In the genomic region with DNA sequence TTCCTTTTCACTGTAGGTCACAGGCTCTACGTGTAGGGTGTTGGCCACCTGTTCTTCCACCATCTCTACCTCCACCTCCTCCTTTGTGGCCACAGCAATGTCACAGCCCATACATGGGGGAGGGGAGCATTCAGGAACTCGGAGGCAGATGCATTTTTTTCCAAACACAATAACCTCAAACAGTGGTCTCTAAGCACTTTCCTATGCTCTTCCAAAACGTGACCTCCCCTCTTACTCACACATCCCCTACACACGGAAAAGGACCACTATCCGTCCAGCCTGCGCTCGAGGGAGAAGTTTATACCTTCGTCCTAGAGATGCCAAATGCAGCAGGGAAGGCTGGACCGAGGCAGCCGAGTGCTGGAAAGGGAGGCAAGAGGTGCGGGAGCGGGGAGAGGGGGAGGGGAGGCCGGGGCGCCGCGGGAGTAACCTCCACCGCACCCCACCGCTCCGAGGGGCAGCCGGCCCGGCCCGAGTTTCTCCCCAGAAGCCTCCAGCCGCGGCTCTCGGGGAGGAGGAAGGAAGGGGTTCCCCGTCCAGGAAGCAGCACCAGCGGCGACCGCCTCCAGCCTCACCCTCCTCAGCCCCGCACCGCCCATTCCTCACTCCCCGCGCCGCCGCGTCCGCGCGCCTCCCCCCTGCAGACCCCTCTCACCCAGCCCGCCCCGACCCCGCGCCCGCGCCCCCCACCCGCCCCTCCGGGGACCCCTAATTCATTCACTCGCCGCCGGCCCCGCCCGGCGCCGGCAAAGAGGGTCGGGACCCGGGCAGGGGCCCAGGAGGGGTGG, we compare ENCODE assay signal across 8 cellular contexts. TPM values are rescaled to one million over a fixed set of nuclear protein-coding genes. Genes with fewer than 3 reads are reported as not detected.
DNase-seq lines count a peak whose midpoint lies in the region; ATAC-seq and TF ChIP-seq lines count a peak whose summit lies in the region.

No MANE protein-coding gene starts in this region.

- H4K91ac ChIP-seq in trophoblast cell (ENCODE audit: low read depth, low read length) = peak overlapping the region; percentile 57

- peak; percentile 21 for ATAC-seq in GM19043 (IDR thresholded peaks at IDR 0.05; ENCODE audit: low read depth, unreplicated experiment)
- ATAC-seq in HG03442 (IDR thresholded peaks at IDR 0.05; ENCODE audit: unreplicated experiment) = peak; percentile 30
- ATAC-seq in heart left ventricle = peak; percentile 16 to 53 (median 42)
- ATAC-seq in aorta (ENCODE audit: low FRiP score) = peak; percentile 47

- H3K4ac ChIP-seq in trophoblast cell (ENCODE audit: low read depth, low read length) = peak overlapping the region; percentile 78

- 0 to 1% (median 0%) methylated on average over 9 to 55 of the region's 56 CpGs for WGBS in heart left ventricle, 4 donors
- no CpG with 5 or more reads among the region's 56 CpGs for WGBS in trophoblast cell (ENCODE audit: extremely low coverage, insufficient coverage, insufficient read length)
- 0 to 1% methylated on average over 18 to 56 of the region's 56 CpGs for WGBS in aorta, 2 donors

- H3K27ac ChIP-seq in SJSA1 (peak overlapping the region; percentile 81), heart left ventricle (peak overlapping the region; percentile 90 to 98 (median 95)), trophoblast cell (ENCODE audit: low read depth, low read length) (peak overlapping the region; percentile 95), aorta (ENCODE audit: low read depth in 1 of 2, low read length in 2 of 2) (peak overlapping the region; percentile 84 to 95)

- H2AFZ ChIP-seq in trophoblast cell (ENCODE audit: insufficient read depth, low read length, poor library complexity) = peak overlapping the region; percentile 92

- no peaks in the 10 kb centered on the region for H3K27me3 Mint-ChIP-seq in activated naive CD8-positive, alpha-beta T cell

- H3K27me3 ChIP-seq in SJSA1 (replicated peaks) (no peaks in the 10 kb centered on the region), heart left ventricle (no peaks in the 10 kb centered on the region), trophoblast cell (ENCODE audit: insufficient read depth, low read length) (no peaks in the 10 kb centered on the region), aorta (ENCODE audit: control insufficient read depth in 1 of 2, insufficient read depth in 2 of 2, low read length in 1 of 2) (no peaks in the 10 kb centered on the region)

- H3K79me1 ChIP-seq in trophoblast cell (ENCODE audit: low read length) = peaks cover 11% of the 10 kb centered on the region

- H4K8ac ChIP-seq in trophoblast cell (ENCODE audit: low read depth, low read length) = peak overlapping the region; percentile 95

- peak overlapping the region; percentile 91 for H3K4me3 Mint-ChIP-seq in activated naive CD8-positive, alpha-beta T cell

- H3K4me3 ChIP-seq in AG09309 (ENCODE audit: control insufficient read depth, low read depth, low read length) = peak overlapping the region; percentile 92
- peak overlapping the region; percentile 83 for H3K4me3 ChIP-seq in SJSA1
- H3K4me3 ChIP-seq in heart left ventricle = peak overlapping the region; percentile 83 to 97 (median 94)
- H3K4me3 ChIP-seq in trophoblast cell (ENCODE audit: low read depth, low read length) = peak overlapping the region; percentile 98
- H3K4me3 ChIP-seq in aorta (ENCODE audit: low read length in 2 of 2) = peak overlapping the region; percentile 99 to 100

- no peak overlapping the region for H2AK5ac ChIP-seq in trophoblast cell (ENCODE audit: low read length)

- TF ChIP-seq CTCF in AG09309 (IDR thresholded peaks at IDR 0.05; ENCODE audit: control insufficient read depth, insufficient read depth, low read depth, low read length, missing control alignments) (no peak), heart left ventricle (IDR thresholded peaks at IDR 0.05) (no peak)

- peak overlapping the region; percentile 99 for H3K18ac ChIP-seq in trophoblast cell (ENCODE audit: low read length)

- no peak for DNase-seq in AG09309 (ENCODE audit: low read depth)
- peak; percentile 33 to 51 for DNase-seq in SJSA1 (ENCODE audit: low read depth in 1 of 2, low spot score in 2 of 2)
- peak; percentile 54 to 85 (median 70) for DNase-seq in heart left ventricle
- peak in 1 of 2 donors; percentile 43 for DNase-seq in trophoblast cell
- peak; percentile 79 to 88 for DNase-seq in aorta

- TF ChIP-seq POLR2A in heart left ventricle (IDR thresholded peaks at IDR 0.05) = no peak

- H2BK5ac ChIP-seq in trophoblast cell (ENCODE audit: low read depth, low read length, poor library complexity) = peak overlapping the region; percentile 97

- H3K36me3 Mint-ChIP-seq in activated naive CD8-positive, alpha-beta T cell = peaks cover 7% of the 10 kb centered on the region

- H4K12ac ChIP-seq in trophoblast cell (ENCODE audit: low read depth, low read length) = peak overlapping the region; percentile 77

- H3K9me3 ChIP-seq in SJSA1 (replicated peaks) (no peaks in the 10 kb centered on the region), heart left ventricle (no peaks in the 10 kb centered on the region), trophoblast cell (ENCODE audit: insufficient read depth, low read depth, low read length) (no peaks in the 10 kb centered on the region), aorta (ENCODE audit: control insufficient read depth, low read length) (no peaks in the 10 kb centered on the region)

- H3K4me2 ChIP-seq in trophoblast cell (ENCODE audit: low read length) = peak overlapping the region; percentile 62

- H3K36me3 ChIP-seq in SJSA1 = peaks cover 10% of the 10 kb centered on the region
- H3K36me3 ChIP-seq in heart left ventricle = peaks cover 0 to 5% (median 0%) of the 10 kb centered on the region in 9 donors
- H3K36me3 ChIP-seq in trophoblast cell (ENCODE audit: control insufficient read depth in 1 of 2, insufficient read depth in 2 of 2, low read length in 2 of 2) = peaks cover 0 to 4% of the 10 kb centered on the region in 2 experiments
- H3K36me3 ChIP-seq in aorta (ENCODE audit: control insufficient read depth in 1 of 2, insufficient read depth in 2 of 2, low read length in 1 of 2) = no peaks in the 10 kb centered on the region

- H3K4me1 ChIP-seq in SJSA1 (replicated peaks) (peaks cover 7% of the 10 kb centered on the region), heart left ventricle (peaks cover 0 to 30% (median 12%) of the 10 kb centered on the region in 12 donors), trophoblast cell (ENCODE audit: control insufficient read depth in 1 of 2, insufficient read depth in 2 of 2, low read length in 2 of 2) (peaks cover 2 to 9% of the 10 kb centered on the region in 2 experiments), aorta (ENCODE audit: control insufficient read depth in 1 of 2, insufficient read depth in 2 of 2, low read length in 2 of 2) (peaks cover 2 to 3% of the 10 kb centered on the region in 2 donors)

- H2BK120ac ChIP-seq in trophoblast cell (ENCODE audit: insufficient read depth, low read length, poor library complexity) = peak overlapping the region; percentile 92

- H3K23ac ChIP-seq in trophoblast cell (ENCODE audit: low read length) = no peak overlapping the region

- H3K27ac Mint-ChIP-seq in activated naive CD8-positive, alpha-beta T cell = peak overlapping the region; percentile 88

- H2BK12ac ChIP-seq in trophoblast cell (ENCODE audit: low read length) = no peak overlapping the region

- intact Hi-C loops in heart left ventricle (cut with DNase I) (loop anchor here in 7 of 10 donors (2.0 to 10.0 kb wide), 5 partner anchors 53 to 765 kb away; a partner anchor contains a TSS), aorta (cut with DNase I) (loop anchor here (5.0 kb wide), 1 partner anchor 82 kb away; no protein-coding TSS in a partner anchor)

- peak overlapping the region; percentile 93 for H3K9ac ChIP-seq in trophoblast cell (ENCODE audit: low read length)

- peaks cover 4% of the 10 kb centered on the region for H3K9me3 Mint-ChIP-seq in activated naive CD8-positive, alpha-beta T cell (ENCODE audit: low read depth)

- H3K79me2 ChIP-seq in trophoblast cell (ENCODE audit: control insufficient read depth, insufficient read depth, low read length, poor library complexity) = peaks cover 15% of the 10 kb centered on the region

- peak overlapping the region; percentile 94 for H3K14ac ChIP-seq in trophoblast cell (ENCODE audit: low read length)

- peaks cover 55% of the 10 kb centered on the region for H3K4me1 Mint-ChIP-seq in activated naive CD8-positive, alpha-beta T cell (ENCODE audit: low read depth)

RNA-seq across cellular contexts. Expression of a gene that starts 0.6 kb away (rescaled TPM):
- 13.3 and 18.7 TPM in 2 replicates for total RNA-seq in SJSA1 (2014; rRNA removed; shearing (Covaris generic))
- 10 to 100 TPM in 8 of 9 donors, 1 to 10 TPM in 1; 6.3 to 16.0 (median 11.9) TPM for total RNA-seq in heart left ventricle
- 10 to 100 TPM in 1 of 2 donors, 1 to 10 TPM in 1; 3.1 to 16.1 TPM for polyA plus RNA-seq in heart left ventricle
- polyA plus RNA-seq in trophoblast cell (2013) = 41.8 and 42.2 TPM in 2 replicates
- total RNA-seq in aorta = 10 to 100 TPM; 21.8 to 29.7 TPM
- polyA plus RNA-seq in aorta = 1 to 10 TPM; 7.7 to 8.1 TPM

RNA-seq across cellular contexts. Expression of a gene that starts 55.1 kb away (rescaled TPM):
- 33.2 and 45.8 TPM in 2 replicates for total RNA-seq in SJSA1 (2014; rRNA removed; shearing (Covaris generic))
- total RNA-seq in heart left ventricle (10 to 100 TPM; 38.7 to 83.8 (median 52.3) TPM), aorta (10 to 100 TPM; 21.3 to 25.3 TPM)
- polyA plus RNA-seq in heart left ventricle (10 to 100 TPM; 31.4 to 41.0 TPM), aorta (10 to 100 TPM; 35.0 to 41.9 TPM)
- 10.8 and 12.0 TPM in 2 replicates for polyA plus RNA-seq in trophoblast cell (2013)

RNA-seq across cellular contexts. Expression of a gene that starts 55.2 kb away (rescaled TPM):
- total RNA-seq in SJSA1 (2014; rRNA removed; shearing (Covaris generic)) = 0.88 and 1.2 TPM in 2 replicates
- 1 to 10 TPM in 2 of 9 donors, under 1 TPM in 6, not detected in 1; 0.36 to 1.9 (median 0.85) TPM for total RNA-seq in heart left ventricle
- under 1 TPM; 0.10 to 0.23 TPM for polyA plus RNA-seq in heart left ventricle
- 0.27 and 0.33 TPM in 2 replicates for polyA plus RNA-seq in trophoblast cell (2013)
- 1 to 10 TPM in 1 of 2 donors, under 1 TPM in 1; 0.24 to 1.2 TPM for total RNA-seq in aorta
- under 1 TPM in 1 of 2 donors, not detected in 1; 0.64 TPM for polyA plus RNA-seq in aorta
